10 cellular contexts compared by ENCODE assay signal in the genomic region with DNA sequence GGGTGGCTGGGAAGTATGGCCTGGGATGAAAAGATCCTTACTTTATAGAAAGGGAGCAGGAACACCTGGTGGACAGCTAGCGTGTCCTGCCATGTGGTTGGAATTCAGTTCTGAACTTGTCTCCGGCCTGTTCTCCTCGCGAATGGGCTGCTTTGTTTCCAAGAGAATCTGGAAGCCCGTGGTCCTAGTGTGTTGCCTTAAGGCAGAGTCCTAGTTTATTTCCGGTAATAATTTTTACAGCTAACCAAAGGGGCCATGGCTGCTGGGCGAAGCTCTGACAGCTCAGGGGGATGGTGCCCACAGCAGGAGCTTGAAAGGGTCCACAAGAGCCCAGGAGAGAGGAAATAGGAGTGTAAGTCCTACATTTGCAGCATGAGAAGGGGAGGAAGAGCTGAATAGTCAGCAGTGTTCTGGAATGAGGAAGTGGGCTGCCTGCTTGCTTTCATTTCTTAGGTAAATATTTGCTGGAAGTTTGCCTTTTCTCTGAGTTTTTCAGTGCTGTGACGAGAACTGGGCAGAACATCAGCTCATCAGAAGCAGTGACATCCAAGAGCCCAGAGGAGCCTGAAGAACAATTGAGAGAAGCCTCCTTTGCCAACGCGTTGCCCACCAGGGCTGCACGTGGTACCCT. TPM values are rescaled to one million over a fixed set of nuclear protein-coding genes. Genes with fewer than 3 reads are reported as not detected.
DNase-seq lines count a peak whose midpoint lies in the region; ATAC-seq, FAIRE-seq and TF ChIP-seq lines count a peak whose summit lies in the region.
"Had no signal": no experiment of that assay in that cellular context is flagged by ENCODE, and none has a peak within 500 bp of the region (broad histone marks: within the 10 kb centered on the region; RNA-seq: fewer than 3 reads in every experiment).

No MANE protein-coding gene starts in this region.

- H4K20me1 ChIP-seq in PC-9 (ENCODE audit: insufficient read depth) (no peaks in the 10 kb centered on the region), keratinocyte (ENCODE audit: control insufficient read depth, extremely low read depth, insufficient read depth, low read length) (peaks cover under 1% of the 10 kb centered on the region), OCI-LY7 (ENCODE audit: insufficient read depth, low read length) (no peaks in the 10 kb centered on the region)

- no peaks in the 10 kb centered on the region for H3K9me1 ChIP-seq in keratinocyte (ENCODE audit: control insufficient read depth, extremely low read depth, insufficient read depth, low read length)

- dilution Hi-C loops in keratinocyte (cut with MboI; ENCODE audit: extremely low pct_ligation_motif_present, low sequenced_read_pairs) = no loop called here

- H3K4me1 ChIP-seq in PC-9 (replicated peaks; ENCODE audit: insufficient read depth) (peaks cover 12% of the 10 kb centered on the region; the same call in 1 of the 2 replicates), keratinocyte (ENCODE audit: control insufficient read depth, extremely low read depth, insufficient read depth, low read length) (peaks cover 9% of the 10 kb centered on the region), OCI-LY7 (ENCODE audit: insufficient read depth, low read length, poor library complexity, severe bottlenecking) (no peaks in the 10 kb centered on the region)

- H3K36me3 ChIP-seq in PC-9 (ENCODE audit: low read depth) (no peaks in the 10 kb centered on the region), keratinocyte (ENCODE audit: control insufficient read depth in 2 of 2, extremely low read depth in 1 of 2, insufficient read depth in 2 of 2, low read length in 2 of 2) (no peaks in the 10 kb centered on the region), OCI-LY7 (ENCODE audit: insufficient read depth, low read length) (no peaks in the 10 kb centered on the region), MG63 (no peaks in the 10 kb centered on the region)

- peak; percentile 21 for DNase-seq in A172 (ENCODE audit: low spot score)
- DNase-seq in PC-9 = peak in 1 of 2 experiments; percentile 61
- no peak for DNase-seq in keratinocyte (ENCODE audit: low read depth, low spot score)
- DNase-seq in NCI-H446 treated with DMSO at 0.1 percent for 48 hours (lab: John Stamatoyannopoulos, UW) = no peak
- no peak for DNase-seq in OCI-LY7 (ENCODE audit: low spot score)
- no peak for DNase-seq in MG63
- DNase-seq: NCI-H1092 treated with DMSO at 0.1 percent for 48 hours had no signal

- H3F3A ChIP-seq in PC-9 (ENCODE audit: insufficient read depth, low read depth) = 0 out of 2 replicates have a peak, but pooled peaks cover 4% of the 10 kb centered on the region

- H3K9me2 ChIP-seq in PC-9 (ENCODE audit: insufficient read depth) (no peaks in the 10 kb centered on the region), OCI-LY7 (ENCODE audit: insufficient read depth, low read length) (no peaks in the 10 kb centered on the region)

- BruUV-seq in PC-9 (replicated peaks; lab: Mats Ljungman, UMichigan) = no TSS peak
- no TSS peak for BruUV-seq in OCI-LY7 (replicated peaks; lab: Mats Ljungman, UMichigan)

- 0 out of 2 replicates have a peak overlapping the region, but pooled peaks have one; percentile 48 for H2AFZ ChIP-seq in PC-9
- H2AFZ ChIP-seq in keratinocyte (ENCODE audit: control insufficient read depth, low read length) = peak overlapping the region; percentile 84
- no peak overlapping the region for H2AFZ ChIP-seq in OCI-LY7 (ENCODE audit: low read length)

- H3K9me3 ChIP-seq in PC-9 (ENCODE audit: insufficient read depth, low read depth) (no peaks in the 10 kb centered on the region), keratinocyte (ENCODE audit: control insufficient read depth, low read depth, low read length) (no peaks in the 10 kb centered on the region), OCI-LY7 (ENCODE audit: low read length) (no peaks in the 10 kb centered on the region), MG63 (no peaks in the 10 kb centered on the region)

- TF ChIP-seq CTCF in PC-9 (conservative IDR thresholded peaks at IDR 0.05) = no peak
- no peak for TF ChIP-seq CTCF in keratinocyte (optimal IDR thresholded peaks at IDR 0.05 in 1 of 3, IDR thresholded peaks at IDR 0.05 in 1 of 3, conservative IDR thresholded peaks at IDR 0.05 in 1 of 3; ENCODE audit: extremely low read depth in 1 of 3, insufficient read depth in 2 of 3, low read length in 3 of 3)
- no peak for TF ChIP-seq CTCF in OCI-LY7 (conservative IDR thresholded peaks at IDR 0.05; ENCODE audit: low read length)

- no peak overlapping the region for H3K4me3 ChIP-seq in PC-9
- H3K4me3 ChIP-seq in keratinocyte (ENCODE audit: control insufficient read depth in 2 of 3, extremely low read depth in 1 of 3, insufficient read depth in 2 of 3, low read depth in 1 of 3, low read length in 3 of 3) = no peak overlapping the region
- no peak overlapping the region for H3K4me3 ChIP-seq in OCI-LY7 (ENCODE audit: low read depth, low read length, poor library complexity, severe bottlenecking)
- H3K4me3 ChIP-seq in MG63 = no peak overlapping the region

- H3K27me3 ChIP-seq in PC-9 (ENCODE audit: insufficient read depth, low read depth) = no peaks in the 10 kb centered on the region
- no peaks in the 10 kb centered on the region for H3K27me3 ChIP-seq in keratinocyte (ENCODE audit: control insufficient read depth, extremely low read depth, insufficient read depth, low read length)
- H3K27me3 ChIP-seq in MG63 = no peaks in the 10 kb centered on the region

- peak; percentile 53 for FAIRE-seq in keratinocyte (lab: Jason Lieb, UNC)
- FAIRE-seq: islet of Langerhans had no signal

- CTCF ChIA-PET in PC-9 (lab: Charles Lee) (interaction anchor here (0.6 kb wide), 1 partner anchor 29 kb away, joined by 5 read pairs; no protein-coding TSS in a partner anchor), OCI-LY7 (lab: Charles Lee; ENCODE audit: unreplicated experiment) (no interaction called here)

- POLR2A ChIA-PET in PC-9 (lab: Charles Lee; ENCODE audit: unreplicated experiment) = no interaction called here
- POLR2A ChIA-PET in OCI-LY7 (lab: Charles Lee) = interaction anchor here (0.6 kb wide), 1 partner anchor 29 kb away, joined by 4 read pairs; no protein-coding TSS in a partner anchor

- peak overlapping the region; percentile 56 for H3K4me2 ChIP-seq in PC-9
- peak overlapping the region; percentile 26 for H3K4me2 ChIP-seq in keratinocyte (ENCODE audit: control insufficient read depth, extremely low read depth, insufficient read depth, low read depth, low read length)
- H3K4me2 ChIP-seq in OCI-LY7 (ENCODE audit: low read length) = no peak overlapping the region

- H3K79me2 ChIP-seq in PC-9 (ENCODE audit: low read depth) (no peaks in the 10 kb centered on the region), keratinocyte (ENCODE audit: control insufficient read depth, insufficient read depth, low read length) (no peaks in the 10 kb centered on the region), OCI-LY7 (ENCODE audit: insufficient read depth, low read depth, low read length) (no peaks in the 10 kb centered on the region)

- intact Hi-C loops in PC-9 (cut with micrococcal nuclease; ENCODE audit: unreplicated experiment) = no loop called here
- intact Hi-C loops in OCI-LY7 (cut with micrococcal nuclease; ENCODE audit: unreplicated experiment) = no loop called here

- H3K27ac ChIP-seq in PC-9 (no peak overlapping the region), keratinocyte (ENCODE audit: control insufficient read depth, insufficient read depth, low read length) (no peak overlapping the region), OCI-LY7 (ENCODE audit: low read depth, low read length, poor library complexity, severe bottlenecking) (no peak overlapping the region)

- H3K9ac ChIP-seq in keratinocyte (ENCODE audit: control insufficient read depth, extremely low read depth, insufficient read depth, low read length) = no peak overlapping the region

- ATAC-seq in GM19397 (IDR thresholded peaks at IDR 0.05; ENCODE audit: unreplicated experiment) (peak; percentile 66), HG03442 (IDR thresholded peaks at IDR 0.05; ENCODE audit: unreplicated experiment) (no peak)

RNA-seq across cellular contexts. Expression of a gene that starts 13.1 kb away (rescaled TPM):
- total RNA-seq in A172 (2014; rRNA removed; shearing (Covaris generic)) = 0.14 TPM in 1 of 2 replicates, not detected in the other
- total RNA-seq in PC-9 (2021) (not detected in 2 replicates), OCI-LY7 (2022) (not detected in 2 replicates)
- not detected in 3 replicates for polyA plus RNA-seq in keratinocyte
- not detected for polyA plus RNA-seq in keratinocyte (2011; ENCODE audit: low read depth)
- not detected in 2 replicates for polyA plus RNA-seq in keratinocyte (2011; cell fraction: cytosol; rRNA removed)
- polyA plus RNA-seq in keratinocyte (2011; cell fraction: nucleus; rRNA removed) = 0.13 TPM in 1 of 2 replicates, not detected in the other
- polyA plus RNA-seq in keratinocyte (2012; ENCODE audit: low replicate concordance) = 0.14 TPM in 1 of 2 replicates, not detected in the other
- polyA minus RNA-seq in keratinocyte = 0.58 TPM in 1 of 3 replicates, not detected in the others
- polyA minus RNA-seq in keratinocyte (2011; cell fraction: cytosol; rRNA and poly(A)+ RNA removed) = not detected
- polyA minus RNA-seq in keratinocyte (2011; cell fraction: nucleus; rRNA and poly(A)+ RNA removed) = not detected in 2 replicates
- not detected in 2 replicates for total RNA-seq in OCI-LY7 (2014; rRNA removed; shearing (Covaris generic))
- total RNA-seq in MG63 (2014; rRNA removed; shearing (Covaris generic); ENCODE audit: low replicate concordance) = 0.95 and 2.3 TPM in 2 replicates

RNA-seq across cellular contexts. Expression of a gene that starts 44.8 kb away (rescaled TPM):
- 23.0 and 26.1 TPM in 2 replicates for total RNA-seq in A172 (2014; rRNA removed; shearing (Covaris generic))
- total RNA-seq in PC-9 (2021) (13.1 and 18.9 TPM in 2 replicates), OCI-LY7 (2022) (5.8 and 8.6 TPM in 2 replicates)
- polyA plus RNA-seq in keratinocyte = 10.9 to 22.0 TPM (median 14.4 TPM) in 3 replicates
- polyA plus RNA-seq in keratinocyte (2011; ENCODE audit: low read depth) = 1.0 TPM
- polyA plus RNA-seq in keratinocyte (2011; cell fraction: cytosol; rRNA removed) = 14.5 and 15.4 TPM in 2 replicates
- 10.8 and 11.1 TPM in 2 replicates for polyA plus RNA-seq in keratinocyte (2011; cell fraction: nucleus; rRNA removed)
- 0.66 and 20.6 TPM in 2 replicates for polyA plus RNA-seq in keratinocyte (2012; ENCODE audit: low replicate concordance)
- 21.8 to 26.4 TPM (median 24.1 TPM) in 3 replicates for polyA minus RNA-seq in keratinocyte
- polyA minus RNA-seq in keratinocyte (2011; cell fraction: cytosol; rRNA and poly(A)+ RNA removed) = 25.9 TPM
- polyA minus RNA-seq in keratinocyte (2011; cell fraction: nucleus; rRNA and poly(A)+ RNA removed) = 9.5 and 12.3 TPM in 2 replicates
- total RNA-seq in OCI-LY7 (2014; rRNA removed; shearing (Covaris generic)) = 0.32 and 1.3 TPM in 2 replicates
- 61.3 and 79.0 TPM in 2 replicates for total RNA-seq in MG63 (2014; rRNA removed; shearing (Covaris generic); ENCODE audit: low replicate concordance)
